Comparison of ENCODE assay signal across 27 cellular contexts in the genomic region with DNA sequence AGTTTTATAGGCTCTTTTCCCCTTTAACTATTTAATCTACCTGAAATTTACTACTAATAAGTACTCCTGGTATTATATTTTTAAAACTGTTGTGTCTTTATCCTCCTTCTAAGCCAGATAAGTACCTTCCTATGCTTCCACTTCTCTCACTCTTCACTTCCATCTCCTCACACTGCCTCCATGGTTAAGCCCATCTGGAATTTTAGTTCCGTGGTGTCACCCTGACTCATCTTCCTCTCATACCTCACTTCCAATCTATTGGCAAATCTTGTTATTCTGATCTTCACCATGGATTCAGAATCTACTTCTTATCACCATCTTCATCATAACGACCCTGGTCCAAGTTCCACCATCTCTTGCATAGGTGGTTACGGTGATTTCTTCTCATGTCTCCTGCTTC.
"Had no signal": no experiment of that assay in that cellular context is flagged by ENCODE, and none has a peak within 500 bp of the region (broad histone marks: within the 10 kb centered on the region; RNA-seq: fewer than 3 reads in every experiment).

No MANE protein-coding gene starts in this region.

- H3K27me3 ChIP-seq: adrenal gland, body of pancreas, breast epithelium, SJCRH30 had no signal

- DNase-seq: activated CD4-positive, alpha-beta T cell treated with anti-CD3 and anti-CD28 coated beads for 36 hours; activated CD4-positive, alpha-beta T cell treated with anti-CD3 and anti-CD28 coated beads, Interleukin-2, amount 10 ng/mL, durations not matched to agents 7 days and 5 days; activated CD4-positive, alpha-beta T cell treated with anti-CD3 and anti-CD28 coated beads, Interleukin-2, amount 50 U/mL, for 48 hours; activated CD8-positive, alpha-beta T cell treated with anti-CD3 and anti-CD28 coated beads, Interleukin-2, amount 10 ng/mL, durations not matched to agents 7 days and 5 days; activated gamma-delta T cell; activated naive CD4-positive, alpha-beta T cell treated with Interleukin-2 at 50 U/mL for 16 hours; activated T-cell treated with anti-CD3 and anti-CD28 coated beads, Interleukin-2, amount 50 U/mL, for 24 hours; adrenal gland; body of pancreas; caudate nucleus; cerebellar nuclear complex; NCI-H1105; NCI-H1417 treated with DMSO at 0.1 percent for 48 hours; NCI-H187 treated with DMSO at 0.1 percent for 48 hours; NCI-H2081 treated with DMSO at 0.1 percent for 48 hours; NCI-H226; NCI-H446 treated with DMSO at 0.1 percent for 48 hours; NCI-H524; NK-92 treated with Interleukin-12 subunit alpha and Interleukin-12 subunit beta, amount 100 ng/mL, for 24 hours; SHP77; SJCRH30 had no signal

- ATAC-seq: activated CD4-positive, alpha-beta T cell treated with anti-CD3 and anti-CD28 coated beads for 36 hours; activated CD4-positive, CD25-positive, alpha-beta regulatory T cell treated with anti-CD3 and anti-CD28 coated beads, Interleukin-2, amount 50 U/mL, for 24 hours; activated CD8-positive, alpha-beta T cell treated with anti-CD3 and anti-CD28 coated beads, Interleukin-2, amount 10 ng/mL, durations not matched to agents 7 days and 5 days; activated naive CD4-positive, alpha-beta T cell treated with anti-CD3 and anti-CD28 coated beads, Interleukin-2, amount 50 U/mL, for 72 hours; body of pancreas; WTC11 had no signal

- H3K4me2 ChIP-seq: KMS-11 had no signal

- H3K9me3 ChIP-seq: adrenal gland, body of pancreas, breast epithelium, SJCRH30 had no signal

- H3K27ac ChIP-seq: adrenal gland, body of pancreas, breast epithelium, KMS-11, SJCRH30, SK-N-MC had no signal

- H3K4me3 ChIP-seq: adrenal gland, body of pancreas, breast epithelium, SJCRH30, SK-N-MC had no signal

- H3K36me3 ChIP-seq: adrenal gland, breast epithelium, SJCRH30 had no signal

- H3K9ac ChIP-seq: KMS-11 had no signal

- H3K4me1 ChIP-seq: adrenal gland, body of pancreas, breast epithelium, SJCRH30 had no signal
